ENCODE assay signal across 10 cellular contexts in the genomic region with DNA sequence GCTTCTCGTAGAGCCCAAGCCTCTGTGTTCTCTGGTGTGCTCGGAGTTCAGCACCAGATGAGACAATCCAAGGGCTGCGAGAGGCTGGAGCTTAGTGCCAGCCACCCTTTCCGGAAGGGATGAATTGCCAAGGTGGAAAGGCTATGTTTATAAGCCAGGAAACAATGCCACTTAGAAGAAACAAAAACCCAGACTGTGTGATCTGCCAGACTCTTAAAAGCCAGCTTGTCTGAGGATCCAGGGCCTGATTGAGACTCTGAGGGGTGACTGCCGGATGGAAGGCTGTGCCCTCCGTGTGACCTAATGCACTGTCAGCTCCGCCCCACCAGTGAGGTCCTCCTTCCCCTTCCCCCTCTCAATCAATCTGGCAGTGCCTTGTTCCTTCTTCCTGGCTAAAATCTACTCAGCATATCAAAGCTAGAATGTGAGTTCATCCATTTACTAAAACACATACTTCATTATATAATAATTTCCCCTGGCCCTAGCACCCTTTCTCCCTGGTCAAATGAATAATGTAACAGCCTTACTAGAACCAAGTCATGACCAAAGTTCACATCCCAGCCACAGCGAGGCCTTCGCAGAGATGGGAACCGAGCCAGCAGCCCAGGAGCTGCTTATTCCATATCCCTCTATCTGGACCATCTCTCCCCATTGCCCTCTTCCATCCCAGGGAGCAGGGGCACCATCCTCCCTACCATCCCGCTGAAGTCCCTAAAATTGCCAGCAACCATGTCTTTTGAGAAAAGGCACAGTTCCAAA. TPM values are rescaled to one million over a fixed set of nuclear protein-coding genes. Genes with fewer than 3 reads are reported as not detected.
DNase-seq lines count a peak whose midpoint lies in the region; ATAC-seq, FAIRE-seq and TF ChIP-seq lines count a peak whose summit lies in the region.
"Had no signal": no experiment of that assay in that cellular context is flagged by ENCODE, and none has a peak within 500 bp of the region (broad histone marks: within the 10 kb centered on the region; RNA-seq: fewer than 3 reads in every experiment).

No MANE protein-coding gene starts in this region.

- H3K9me3 Mint-ChIP-seq in IgD-negative memory B cell, result no peaks in the 10 kb centered on the region

- no peak for TF ChIP-seq EP300 in A549 (IDR thresholded peaks at IDR 0.05)

- no peak for TF ChIP-seq CTCF in A549 (IDR thresholded peaks at IDR 0.05)

- H3K27me3 Mint-ChIP-seq in IgD-negative memory B cell, result peaks cover 3% of the 10 kb centered on the region

- H3K4me2 ChIP-seq in A549, result peak overlapping the region; percentile 16

- FAIRE-seq in A549 (lab: Jason Lieb, UNC), result no peak

- peak in 1 of 2 experiments; percentile 27 for DNase-seq in A549 (ENCODE audit: low read depth in 1 of 2, low spot score in 1 of 2)
- DNase-seq in cerebellum (ENCODE audit: low spot score), result peak; percentile 63
- DNase-seq in mucosa of gallbladder (ENCODE audit: low spot score), result peak; percentile 53
- DNase-seq in activated CD4-positive, alpha-beta T cell treated with anti-CD3 and anti-CD28 coated beads, Interleukin-2, amount 50 U/mL, for 48 hours, result no peak
- no peak for DNase-seq in HuH-7.5 (ENCODE audit: low spot score)
- no peak for DNase-seq in activated gamma-delta T cell (lab: John Stamatoyannopoulos, UW)
- DNase-seq: activated CD4-positive, alpha-beta T cell treated with anti-CD3 and anti-CD28 coated beads for 48 hours; stimulated activated CD4-positive, alpha-beta T cell treated with anti-CD3 and anti-CD28 coated beads, Interleukin-4, amount 100 ng/mL, for 24 hours had no signal

- no peak for TF ChIP-seq POLR2A in A549 (IDR thresholded peaks at IDR 0.05; ENCODE audit: low read length)

- no peak for TF ChIP-seq RAD21 in A549 (conservative IDR thresholded peaks at IDR 0.05 in 1 of 2, IDR thresholded peaks at IDR 0.05 in 1 of 2)

- CTCF ChIA-PET in A549 (lab: Yijun Ruan, JAX), result interaction anchor here (0.6 to 1.6 kb wide), 4 partner anchors 10 to 267 kb away, joined by 3 to 4 read pairs (median 4); no protein-coding TSS in a partner anchor

- peaks cover 51 to 70% (median 57%) of the 10 kb centered on the region in 3 donors for H3K4me1 Mint-ChIP-seq in IgD-negative memory B cell

- ATAC-seq in A549 (peak in 1 of 2 experiments; percentile 70; a peak in 3 of 6 replicates), HG02571 (IDR thresholded peaks at IDR 0.05; ENCODE audit: unreplicated experiment) (no peak)

- peaks cover 30% of the 10 kb centered on the region for H3K4me1 ChIP-seq in A549

- no peak overlapping the region for H3K4me3 ChIP-seq in A549

- WGBS in A549 (ENCODE audit: missing lambda C conversion rate), result 66% methylated on average over 11 of the region's 11 CpGs

- H3K36me3 Mint-ChIP-seq in IgD-negative memory B cell, result peaks cover 4% of the 10 kb centered on the region

- H3K27ac Mint-ChIP-seq in IgD-negative memory B cell, result peak overlapping the region; percentile 89 to 98 (median 96)

- H3K27ac ChIP-seq in A549, result peak overlapping the region; percentile 73 to 78

- H3K9me3 ChIP-seq in A549, result peaks cover 20% of the 10 kb centered on the region; the same call in 2 of the 3 replicates

- POLR2A ChIA-PET in A549 (lab: Yijun Ruan, JAX), result no interaction called here

- H3K4me3 Mint-ChIP-seq in IgD-negative memory B cell, result peak overlapping the region in 3 of 4 donors; percentile 80 to 87 (median 85)

TF ChIP-seq in A549, 52 proteins besides CTCF, POLR2A, EP300 and RAD21:
- TF ChIP-seq SMC3 (IDR thresholded peaks at IDR 0.05) (no peak), SREBF2 (IDR thresholded peaks at IDR 0.05) (no peak), FOSB (CRISPR knock-in tag; IDR thresholded peaks at IDR 0.05) (no peak), EHMT2 (IDR thresholded peaks at IDR 0.05; ENCODE audit: low read depth) (no peak)
- TF ChIP-seq, protein P1, sequence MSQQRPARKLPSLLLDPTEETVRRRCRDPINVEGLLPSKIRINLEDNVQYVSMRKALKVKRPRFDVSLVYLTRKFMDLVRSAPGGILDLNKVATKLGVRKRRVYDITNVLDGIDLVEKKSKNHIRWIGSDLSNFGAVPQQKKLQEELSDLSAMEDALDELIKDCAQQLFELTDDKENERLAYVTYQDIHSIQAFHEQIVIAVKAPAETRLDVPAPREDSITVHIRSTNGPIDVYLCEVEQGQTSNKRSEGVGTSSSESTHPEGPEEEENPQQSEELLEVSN (IDR thresholded peaks at IDR 0.05; ENCODE audit: borderline replicate concordance, low read depth), result no peak

RNA-seq across cellular contexts. Expression of a gene that starts 25.5 kb away (rescaled TPM):
- polyA plus RNA-seq in A549 (2011; rRNA removed) (145 and 173 TPM in 2 replicates), A549 (2017; fragmentation: RNase III; extraction: RNeasy Plus Mini Kit Qiagen cat#74134 plus additional on column Dnase treatment) (99.9 to 107 TPM (median 103 TPM) in 3 replicates), IgD-negative memory B cell (113 TPM)
- polyA plus RNA-seq in A549 (2012; cell fraction: cytosol; rRNA removed), result 20.7 and 22.5 TPM in 2 replicates
- polyA plus RNA-seq in A549 (2012; cell fraction: nucleus; rRNA removed), result 8.7 and 17.9 TPM in 2 replicates
- 40.8 and 40.9 TPM in 2 replicates for polyA minus RNA-seq in A549 (2011; rRNA and poly(A)+ RNA removed)
- total RNA-seq in cerebellum (49.0 TPM), mucosa of gallbladder (145 TPM)

Comparison
In these comparisons a context has a peak if more than half of its experiments do, and no peak if none do; other contexts are left out.
1. DNase-seq: peak in cerebellum (single experiment) and mucosa of gallbladder (single experiment); none in activated CD4-positive, alpha-beta T cell treated with anti-CD3 and anti-CD28 coated beads, Interleukin-2, amount 50 U/mL, for 48 hours (0 of 2), HuH-7.5 (single experiment) and activated gamma-delta T cell (single experiment).